ENCODE assay signal across 8 cellular contexts in genomic region chr20:10553326-10553984, GRCh38.
A peak's percentile ranks its signal among the peaks of the same experiment; 100 is the strongest.
DNase-seq lines count a peak whose midpoint lies in the region; ATAC-seq, FAIRE-seq and TF ChIP-seq lines count a peak whose summit lies in the region.

No MANE protein-coding gene starts in this region.

- FAIRE-seq in small intestine (lab: Jason Lieb, UNC): no peak

- no peak overlapping the region for H3K4me3 Mint-ChIP-seq in effector memory CD8-positive, alpha-beta T cell

- H3K27me3 ChIP-seq in BE2C (no peaks in the 10 kb centered on the region), small intestine (ENCODE audit: control insufficient read depth in 2 of 2, insufficient read depth in 2 of 2, low read length in 2 of 2) (no peaks in the 10 kb centered on the region)

- DNase-seq in BE2C (peak; percentile 68), HS-5 (ENCODE audit: low read depth) (peak; percentile 48), NOMO-1 treated with dmso at 0.1 percent for 144 hours (lab: John Stamatoyannopoulos, UW; ENCODE audit: unreplicated experiment) (peak; percentile 8), amniotic epithelial cell (ENCODE audit: low read depth) (peak; percentile 74), hepatic stellate cell (ENCODE audit: low spot score) (peak; percentile 34), small intestine (peak; percentile 61)
- no peak for DNase-seq in effector memory CD8-positive, alpha-beta T cell

- 40 to 47% (median 45%) methylated on average over 5 of the region's 5 CpGs for WGBS in small intestine, 3 donors

- H3K36me3 Mint-ChIP-seq in effector memory CD8-positive, alpha-beta T cell (ENCODE audit: insufficient read depth): peaks cover 3% of the 10 kb centered on the region

- no peaks in the 10 kb centered on the region for H3K27me3 Mint-ChIP-seq in effector memory CD8-positive, alpha-beta T cell

- no peak overlapping the region for H3K4me3 ChIP-seq in BE2C (ENCODE audit: low read depth, low read length)
- no peak overlapping the region for H3K4me3 ChIP-seq in small intestine (ENCODE audit: low read depth in 1 of 2, low read length in 2 of 2)

- H3K27ac ChIP-seq in small intestine (ENCODE audit: low read depth in 1 of 2, low read length in 1 of 2): no peak overlapping the region

- peaks cover 10 to 23% of the 10 kb centered on the region in 2 donors for H3K4me1 Mint-ChIP-seq in effector memory CD8-positive, alpha-beta T cell (ENCODE audit: low read depth in 2 of 2)

- peak; percentile 57 for ATAC-seq in GM18517 (IDR thresholded peaks at IDR 0.05; ENCODE audit: unreplicated experiment)
- ATAC-seq in effector memory CD8-positive, alpha-beta T cell (replicated peaks): no peak

- TF ChIP-seq CTCF in BE2C (IDR thresholded peaks at IDR 0.05; ENCODE audit: low read depth, low read length): peak; percentile 89

- H3K36me3 ChIP-seq in BE2C (no peaks in the 10 kb centered on the region), small intestine (ENCODE audit: control insufficient read depth in 2 of 2, insufficient read depth in 2 of 2, low read length in 2 of 2) (no peaks in the 10 kb centered on the region)

- H3K9me3 ChIP-seq in BE2C (no peaks in the 10 kb centered on the region), small intestine (ENCODE audit: control insufficient read depth, low read depth) (no peaks in the 10 kb centered on the region)

- no peaks in the 10 kb centered on the region for H3K9me3 Mint-ChIP-seq in effector memory CD8-positive, alpha-beta T cell

- H3K27ac Mint-ChIP-seq in effector memory CD8-positive, alpha-beta T cell: no peak overlapping the region

- H3K4me1 ChIP-seq in BE2C (no peaks in the 10 kb centered on the region), small intestine (ENCODE audit: control insufficient read depth in 2 of 2, insufficient read depth in 1 of 2, low read depth in 1 of 2, low read length in 1 of 2) (no peaks in the 10 kb centered on the region)

Comparison
In these comparisons a context has a peak if more than half of its experiments do, and no peak if none do; other contexts are left out.
1. DNase-seq: peak in BE2C (single experiment), HS-5 (single experiment), NOMO-1 treated with dmso at 0.1 percent for 144 hours (single experiment), amniotic epithelial cell (single experiment), hepatic stellate cell (single experiment) and small intestine (single experiment); none in effector memory CD8-positive, alpha-beta T cell (0 of 3).